In the genomic region with DNA sequence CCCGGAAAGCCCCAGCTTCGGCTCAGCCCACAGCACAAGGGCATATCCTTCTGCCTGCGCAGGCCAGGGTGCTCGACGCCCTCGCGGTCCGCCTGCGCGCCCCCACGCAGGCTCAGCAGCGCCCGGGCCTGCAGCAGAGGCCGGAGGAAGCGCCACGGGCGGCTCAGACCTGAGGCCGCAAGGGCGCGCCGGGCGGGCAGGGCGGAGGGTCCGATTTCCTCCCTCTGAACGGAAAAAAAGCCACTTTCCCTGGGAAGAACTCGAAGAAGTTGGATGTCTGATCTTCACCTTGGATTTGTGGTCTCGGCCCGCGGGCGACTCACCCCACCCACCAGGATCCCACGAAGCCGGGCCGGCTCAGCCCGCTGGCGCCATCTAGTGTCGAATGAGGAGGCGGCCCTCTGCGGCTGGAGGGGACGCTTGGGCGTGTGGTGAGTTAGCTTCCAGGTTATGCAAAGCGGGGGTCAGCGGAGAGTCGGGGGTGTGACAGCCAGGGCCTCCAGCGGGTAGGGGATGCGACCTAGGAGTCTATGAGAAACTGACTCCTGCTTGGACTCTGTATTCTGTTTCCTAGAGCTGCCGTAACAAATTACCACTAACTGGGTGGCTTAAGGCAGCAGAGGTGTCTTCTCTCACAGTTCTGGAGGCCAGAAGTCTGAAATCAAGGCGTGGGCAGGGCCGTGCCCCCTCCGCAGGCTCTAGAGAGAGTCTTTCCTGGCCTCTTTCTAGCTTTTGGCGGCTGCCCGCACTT, we compare ENCODE assay signal across 1 cellular context.
TF ChIP-seq lines count a peak whose summit lies in the region.

No MANE protein-coding gene starts in this region.

TF ChIP-seq in SK-N-SH treated with all-trans-retinoic acid at 6 μM for 48 hours, 23 proteins besides CTCF, POLR2A, EP300 and RAD21 (continued from another document):
- TF ChIP-seq, protein P1, sequence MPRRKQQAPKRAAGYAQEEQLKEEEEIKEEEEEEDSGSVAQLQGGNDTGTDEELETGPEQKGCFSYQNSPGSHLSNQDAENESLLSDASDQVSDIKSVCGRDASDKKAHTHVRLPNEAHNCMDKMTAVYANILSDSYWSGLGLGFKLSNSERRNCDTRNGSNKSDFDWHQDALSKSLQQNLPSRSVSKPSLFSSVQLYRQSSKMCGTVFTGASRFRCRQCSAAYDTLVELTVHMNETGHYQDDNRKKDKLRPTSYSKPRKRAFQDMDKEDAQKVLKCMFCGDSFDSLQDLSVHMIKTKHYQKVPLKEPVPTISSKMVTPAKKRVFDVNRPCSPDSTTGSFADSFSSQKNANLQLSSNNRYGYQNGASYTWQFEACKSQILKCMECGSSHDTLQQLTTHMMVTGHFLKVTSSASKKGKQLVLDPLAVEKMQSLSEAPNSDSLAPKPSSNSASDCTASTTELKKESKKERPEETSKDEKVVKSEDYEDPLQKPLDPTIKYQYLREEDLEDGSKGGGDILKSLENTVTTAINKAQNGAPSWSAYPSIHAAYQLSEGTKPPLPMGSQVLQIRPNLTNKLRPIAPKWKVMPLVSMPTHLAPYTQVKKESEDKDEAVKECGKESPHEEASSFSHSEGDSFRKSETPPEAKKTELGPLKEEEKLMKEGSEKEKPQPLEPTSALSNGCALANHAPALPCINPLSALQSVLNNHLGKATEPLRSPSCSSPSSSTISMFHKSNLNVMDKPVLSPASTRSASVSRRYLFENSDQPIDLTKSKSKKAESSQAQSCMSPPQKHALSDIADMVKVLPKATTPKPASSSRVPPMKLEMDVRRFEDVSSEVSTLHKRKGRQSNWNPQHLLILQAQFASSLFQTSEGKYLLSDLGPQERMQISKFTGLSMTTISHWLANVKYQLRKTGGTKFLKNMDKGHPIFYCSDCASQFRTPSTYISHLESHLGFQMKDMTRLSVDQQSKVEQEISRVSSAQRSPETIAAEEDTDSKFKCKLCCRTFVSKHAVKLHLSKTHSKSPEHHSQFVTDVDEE (CRISPR knock-in tag; IDR thresholded peaks at IDR 0.05), result no peak
- TF ChIP-seq, protein P2, sequence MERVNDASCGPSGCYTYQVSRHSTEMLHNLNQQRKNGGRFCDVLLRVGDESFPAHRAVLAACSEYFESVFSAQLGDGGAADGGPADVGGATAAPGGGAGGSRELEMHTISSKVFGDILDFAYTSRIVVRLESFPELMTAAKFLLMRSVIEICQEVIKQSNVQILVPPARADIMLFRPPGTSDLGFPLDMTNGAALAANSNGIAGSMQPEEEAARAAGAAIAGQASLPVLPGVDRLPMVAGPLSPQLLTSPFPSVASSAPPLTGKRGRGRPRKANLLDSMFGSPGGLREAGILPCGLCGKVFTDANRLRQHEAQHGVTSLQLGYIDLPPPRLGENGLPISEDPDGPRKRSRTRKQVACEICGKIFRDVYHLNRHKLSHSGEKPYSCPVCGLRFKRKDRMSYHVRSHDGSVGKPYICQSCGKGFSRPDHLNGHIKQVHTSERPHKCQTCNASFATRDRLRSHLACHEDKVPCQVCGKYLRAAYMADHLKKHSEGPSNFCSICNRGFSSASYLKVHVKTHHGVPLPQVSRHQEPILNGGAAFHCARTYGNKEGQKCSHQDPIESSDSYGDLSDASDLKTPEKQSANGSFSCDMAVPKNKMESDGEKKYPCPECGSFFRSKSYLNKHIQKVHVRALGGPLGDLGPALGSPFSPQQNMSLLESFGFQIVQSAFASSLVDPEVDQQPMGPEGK (CRISPR knock-in tag; IDR thresholded peaks at IDR 0.05; ENCODE audit: borderline replicate concordance), result no peak
